ENCODE assay signal across 8 cellular contexts in genomic region chr2:204108301-204108700, GRCh38.
DNase-seq lines count a peak whose midpoint lies in the region; ATAC-seq and TF ChIP-seq lines count a peak whose summit lies in the region.

No MANE protein-coding gene starts in this region.

- dilution Hi-C loops in mammary epithelial cell (cut with HindIII; ENCODE audit: low sequenced_read_pairs): no loop called here

- H3K27ac Mint-ChIP-seq in type B pancreatic cell: peak overlapping the region; percentile 89

- H3K4me1 ChIP-seq in SJSA1 (replicated peaks) (peaks cover 30% of the 10 kb centered on the region), mammary epithelial cell (ENCODE audit: insufficient read depth, low read length) (no peaks in the 10 kb centered on the region), lower lobe of right lung (peaks cover 24% of the 10 kb centered on the region)

- intact Hi-C loops in mammary epithelial cell (cut with micrococcal nuclease): no loop called here
- intact Hi-C loops in lower lobe of right lung (cut with DNase I): no loop called here

- no peak overlapping the region for H3K4me2 ChIP-seq in mammary epithelial cell (ENCODE audit: insufficient read depth, low read depth, low read length)

- ATAC-seq in HG03442 (IDR thresholded peaks at IDR 0.05; ENCODE audit: unreplicated experiment): peak; percentile 45
- ATAC-seq in lower lobe of right lung: peak; percentile 48 to 66
- ATAC-seq in HG03439 (IDR thresholded peaks at IDR 0.05; ENCODE audit: unreplicated experiment): no peak

- peaks cover 54% of the 10 kb centered on the region for H3K4me1 Mint-ChIP-seq in type B pancreatic cell (ENCODE audit: unreplicated experiment)

- DNase-seq in DMS 273 (lab: John Stamatoyannopoulos, UW; ENCODE audit: unreplicated experiment): peak; percentile 68
- no peak for DNase-seq in DMS 273 treated with DMSO at 0.1 percent for 48 hours (lab: John Stamatoyannopoulos, UW)
- DNase-seq in SJSA1 (ENCODE audit: low read depth in 1 of 2, low spot score in 2 of 2): peak; percentile 48 to 56
- DNase-seq in mammary epithelial cell: no peak
- no peak for DNase-seq in lower lobe of right lung
- DNase-seq in type B pancreatic cell (ENCODE audit: extremely low spot score, unreplicated experiment): no peak

- no peaks in the 10 kb centered on the region for H3K79me2 ChIP-seq in mammary epithelial cell (ENCODE audit: insufficient read depth, low read length)

- 35% methylated on average over 2 of the region's 3 CpGs for WGBS in mammary epithelial cell (ENCODE audit: low coverage, missing lambda C conversion rate)

- H3K4me3 Mint-ChIP-seq in type B pancreatic cell: peak overlapping the region; percentile 18

- H3K9ac ChIP-seq in mammary epithelial cell (ENCODE audit: insufficient read depth, low read length): no peak overlapping the region

- no peaks in the 10 kb centered on the region for H3K36me3 Mint-ChIP-seq in type B pancreatic cell

- peaks cover 4% of the 10 kb centered on the region for H3K27me3 Mint-ChIP-seq in type B pancreatic cell

- no peaks in the 10 kb centered on the region for H3K9me3 Mint-ChIP-seq in type B pancreatic cell

- H3K27me3 ChIP-seq in SJSA1 (replicated peaks) (no peaks in the 10 kb centered on the region), mammary epithelial cell (ENCODE audit: insufficient read depth, low read length) (peaks cover 4% of the 10 kb centered on the region), lower lobe of right lung (ENCODE audit: low read depth) (no peaks in the 10 kb centered on the region)

- in situ Hi-C loops in mammary epithelial cell (cut with MboI; ENCODE audit: low sequenced_read_pairs in 2 of 2): no loop called here

- no peak overlapping the region for H2AFZ ChIP-seq in mammary epithelial cell (ENCODE audit: low read depth, low read length)

- H3K4me3 ChIP-seq in SJSA1: no peak overlapping the region
- no peak overlapping the region for H3K4me3 ChIP-seq in mammary epithelial cell (replicated peaks in 1 of 3; ENCODE audit: insufficient read depth in 1 of 3, low read depth in 2 of 3, low read length in 3 of 3)
- H3K4me3 ChIP-seq in lower lobe of right lung: no peak overlapping the region

- CTCF ChIA-PET in mammary epithelial cell (lab: Charles Lee; ENCODE audit: low non-redundant PET): no interaction called here

- peak overlapping the region; percentile 37; the same call in 1 of the 2 replicates for H3K27ac ChIP-seq in SJSA1
- no peak overlapping the region for H3K27ac ChIP-seq in mammary epithelial cell (ENCODE audit: insufficient read depth, low read depth, low read length)
- no peak overlapping the region for H3K27ac ChIP-seq in lower lobe of right lung

- no peaks in the 10 kb centered on the region for H4K20me1 ChIP-seq in mammary epithelial cell (ENCODE audit: insufficient read depth, low read length)

- TF ChIP-seq CTCF in mammary epithelial cell (conservative IDR thresholded peaks at IDR 0.05 in 1 of 2, IDR thresholded peaks at IDR 0.05 in 1 of 2; ENCODE audit: extremely low read depth in 1 of 2, insufficient read depth in 1 of 2, low read depth in 1 of 2, low read length in 2 of 2): peak; percentile 3 to 34
- TF ChIP-seq CTCF in lower lobe of right lung (IDR thresholded peaks at IDR 0.05): peak; percentile 55
- peak; percentile 89 for TF ChIP-seq CTCF in type B pancreatic cell (conservative IDR thresholded peaks at IDR 0.05)

- BruUV-seq in mammary epithelial cell (replicated peaks; lab: Mats Ljungman, UMichigan): no TSS peak

- H3K36me3 ChIP-seq in SJSA1: no peaks in the 10 kb centered on the region
- no peaks in the 10 kb centered on the region for H3K36me3 ChIP-seq in mammary epithelial cell (ENCODE audit: insufficient read depth, low read length)
- no peaks in the 10 kb centered on the region for H3K36me3 ChIP-seq in lower lobe of right lung

- H3K9me3 ChIP-seq in SJSA1 (replicated peaks) (no peaks in the 10 kb centered on the region), mammary epithelial cell (replicated peaks; ENCODE audit: insufficient read depth, low read length) (no peaks in the 10 kb centered on the region), lower lobe of right lung (no peaks in the 10 kb centered on the region)

Comparison
In these comparisons a context has a peak if more than half of its experiments do, and no peak if none do; other contexts are left out.
1. DNase-seq: peak in DMS 273 (single experiment) and SJSA1 (2 of 2); none in DMS 273 treated with DMSO at 0.1 percent for 48 hours (single experiment), mammary epithelial cell (single experiment), lower lobe of right lung (single experiment) and type B pancreatic cell (single experiment).
2. CTCF ChIP-seq: peak in every context shown above with its lines; median percentile 89 in type B pancreatic cell; 55 in lower lobe of right lung; 18 in mammary epithelial cell.